In the genomic region with DNA sequence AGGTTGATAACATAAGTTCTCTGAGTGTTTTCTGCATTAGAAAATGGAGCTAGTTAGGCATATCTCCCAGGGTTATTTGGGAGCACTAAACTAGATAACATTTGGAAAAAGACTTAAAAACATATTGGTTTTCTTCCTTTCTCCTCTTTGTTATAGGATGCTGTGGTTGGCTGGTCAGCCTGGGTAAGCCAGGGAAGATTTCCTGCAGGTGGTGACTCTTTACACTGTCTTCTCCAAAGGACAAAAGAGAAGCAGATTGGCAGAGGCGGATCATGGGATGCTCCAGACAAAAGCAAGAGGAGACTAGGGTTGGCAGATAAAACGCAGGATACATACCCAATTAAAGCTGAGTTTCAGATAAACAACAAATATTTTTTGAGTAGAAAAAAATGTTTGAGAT, we compare ENCODE assay signal across 11 cellular contexts. TPM values are rescaled to one million over a fixed set of nuclear protein-coding genes. Genes with fewer than 3 reads are reported as not detected.
A peak's percentile ranks its signal among the peaks of the same experiment; 100 is the strongest.
DNase-seq lines count a peak whose midpoint lies in the region; ATAC-seq and TF ChIP-seq lines count a peak whose summit lies in the region.
"Had no signal": no experiment of that assay in that cellular context is flagged by ENCODE, and none has a peak within 500 bp of the region (broad histone marks: within the 10 kb centered on the region; RNA-seq: fewer than 3 reads in every experiment).

No MANE protein-coding gene starts in this region.

- 67% methylated on average over 2 of the region's 2 CpGs for WGBS in aorta, 2 donors

- H3K27ac Mint-ChIP-seq in natural killer cell treated with Interleukin-12 subunit alpha and Interleukin-12 subunit beta and Interleukin-15 and Interleukin-18, amount 100 ng/mL, for 72 hours: peak overlapping the region; percentile 52 to 54
- no peak overlapping the region for H3K27ac Mint-ChIP-seq in natural killer cell
- H3K27ac Mint-ChIP-seq in activated CD8-positive, alpha-beta T cell treated with anti-CD3 and anti-CD28 coated beads for 36 hours: no peak overlapping the region
- H3K27ac Mint-ChIP-seq: activated naive CD8-positive, alpha-beta T cell treated with anti-CD3 and anti-CD28 coated beads, Interleukin-2, amount 50 U/mL, for 24 hours had no signal

- peaks cover 21 to 23% of the 10 kb centered on the region in 2 donors for H3K4me1 Mint-ChIP-seq in natural killer cell treated with Interleukin-12 subunit alpha and Interleukin-12 subunit beta and Interleukin-15 and Interleukin-18, amount 100 ng/mL, for 72 hours (ENCODE audit: low read depth in 2 of 2)
- no peaks in the 10 kb centered on the region for H3K4me1 Mint-ChIP-seq in natural killer cell
- peaks cover 7% of the 10 kb centered on the region for H3K4me1 Mint-ChIP-seq in activated CD8-positive, alpha-beta T cell treated with anti-CD3 and anti-CD28 coated beads for 36 hours (ENCODE audit: low read depth)

- intact Hi-C loops in natural killer cell (cut with micrococcal nuclease) (no loop called here), aorta (cut with DNase I) (no loop called here)
- intact Hi-C loops in activated CD8-positive, alpha-beta T cell treated with anti-CD3 and anti-CD28 coated beads for 36 hours (cut with micrococcal nuclease): no loop called here

- H3K9me3 ChIP-seq in aorta (ENCODE audit: control insufficient read depth, low read length): no peaks in the 10 kb centered on the region

- peak overlapping the region; percentile 67 for H3K27ac ChIP-seq in layer of hippocampus (ENCODE audit: low read depth, low read length)
- peak overlapping the region; percentile 89 to 93 for H3K27ac ChIP-seq in aorta (ENCODE audit: low read depth in 1 of 2, low read length in 2 of 2)

- no peak for TF ChIP-seq CTCF in natural killer cell (IDR thresholded peaks at IDR 0.05)
- TF ChIP-seq CTCF in activated CD8-positive, alpha-beta T cell treated with anti-CD3 and anti-CD28 coated beads for 36 hours (IDR thresholded peaks at IDR 0.05): no peak

- ATAC-seq in natural killer cell treated with Interleukin-12 subunit alpha and Interleukin-12 subunit beta and Interleukin-15 and Interleukin-18, amount 100 ng/mL, for 72 hours: no peak
- no peak for ATAC-seq in natural killer cell
- ATAC-seq in aorta (ENCODE audit: low FRiP score): no peak
- no peak for ATAC-seq in stimulated activated naive CD8-positive, alpha-beta T cell treated with anti-CD3 and anti-CD28 coated beads, Interleukin-15, Interleukin-2, amounts not matched to agents 100 U/mL and 50 U/mL, for 24 hours
- no peak for ATAC-seq in activated CD8-positive, alpha-beta T cell treated with anti-CD3 and anti-CD28 coated beads for 36 hours

- H3K27me3 Mint-ChIP-seq in natural killer cell treated with Interleukin-12 subunit alpha and Interleukin-12 subunit beta and Interleukin-15 and Interleukin-18, amount 100 ng/mL, for 72 hours: no peaks in the 10 kb centered on the region
- H3K27me3 Mint-ChIP-seq in natural killer cell (ENCODE audit: low read depth in 2 of 2): no peaks in the 10 kb centered on the region
- no peaks in the 10 kb centered on the region for H3K27me3 Mint-ChIP-seq in activated CD8-positive, alpha-beta T cell treated with anti-CD3 and anti-CD28 coated beads for 36 hours
- H3K27me3 Mint-ChIP-seq: activated naive CD8-positive, alpha-beta T cell treated with anti-CD3 and anti-CD28 coated beads, Interleukin-2, amount 50 U/mL, for 24 hours had no signal

- CTCF ChIA-PET in activated CD8-positive, alpha-beta T cell treated with anti-CD3 and anti-CD28 coated beads for 36 hours (lab: Charles Lee): interaction anchor here (0.8 to 3.4 kb wide), 7 partner anchors 11 to 116 kb away, joined by 3 to 14 read pairs (median 4); no protein-coding TSS in a partner anchor

- no peaks in the 10 kb centered on the region for H3K36me3 Mint-ChIP-seq in natural killer cell treated with Interleukin-12 subunit alpha and Interleukin-12 subunit beta and Interleukin-15 and Interleukin-18, amount 100 ng/mL, for 72 hours
- no peaks in the 10 kb centered on the region for H3K36me3 Mint-ChIP-seq in natural killer cell
- H3K36me3 Mint-ChIP-seq in activated CD8-positive, alpha-beta T cell treated with anti-CD3 and anti-CD28 coated beads for 36 hours (ENCODE audit: low read depth): no peaks in the 10 kb centered on the region

- H3K4me1 ChIP-seq in aorta (ENCODE audit: control insufficient read depth in 1 of 2, insufficient read depth in 2 of 2, low read length in 2 of 2): peaks cover 6 to 10% of the 10 kb centered on the region in 2 donors

- no peak overlapping the region for H3K4me3 Mint-ChIP-seq in natural killer cell treated with Interleukin-12 subunit alpha and Interleukin-12 subunit beta and Interleukin-15 and Interleukin-18, amount 100 ng/mL, for 72 hours
- no peak overlapping the region for H3K4me3 Mint-ChIP-seq in natural killer cell
- no peak overlapping the region for H3K4me3 Mint-ChIP-seq in activated CD8-positive, alpha-beta T cell treated with anti-CD3 and anti-CD28 coated beads for 36 hours
- H3K4me3 Mint-ChIP-seq: activated naive CD8-positive, alpha-beta T cell treated with anti-CD3 and anti-CD28 coated beads, Interleukin-2, amount 50 U/mL, for 24 hours had no signal

- DNase-seq in natural killer cell treated with Interleukin-12 subunit alpha and Interleukin-12 subunit beta and Interleukin-15 and Interleukin-18, amount 100 ng/mL, for 72 hours (ENCODE audit: low spot score): no peak
- DNase-seq in natural killer cell (no peak), astrocyte of the hippocampus (ENCODE audit: low read depth, low spot score) (peak; percentile 22), aorta (no peak), SHP77 (lab: John Stamatoyannopoulos, UW) (no peak)
- DNase-seq in stimulated activated naive CD8-positive, alpha-beta T cell treated with anti-CD3 and anti-CD28 coated beads, Interleukin-15, Interleukin-2, amounts not matched to agents 100 U/mL and 50 U/mL, for 24 hours: no peak
- DNase-seq in activated CD8-positive, alpha-beta T cell treated with anti-CD3 and anti-CD28 coated beads for 36 hours: no peak
- DNase-seq: activated naive CD8-positive, alpha-beta T cell treated with anti-CD3 and anti-CD28 coated beads, Interleukin-2, amount 50 U/mL, for 24 hours; MM.1S had no signal

- POLR2A ChIA-PET in activated CD8-positive, alpha-beta T cell treated with anti-CD3 and anti-CD28 coated beads for 36 hours (lab: Charles Lee): interaction anchor here (0.6 to 1.0 kb wide), 3 partner anchors 10 to 36 kb away, joined by 3 read pairs; no protein-coding TSS in a partner anchor

- H3K4me3 ChIP-seq in aorta (ENCODE audit: low read length in 2 of 2): no peak overlapping the region

- H3K27me3 ChIP-seq in layer of hippocampus (ENCODE audit: control insufficient read depth, insufficient read depth, low read length) (no peaks in the 10 kb centered on the region), aorta (ENCODE audit: control insufficient read depth in 1 of 2, insufficient read depth in 2 of 2, low read length in 1 of 2) (no peaks in the 10 kb centered on the region)

- H3K9me3 Mint-ChIP-seq in natural killer cell treated with Interleukin-12 subunit alpha and Interleukin-12 subunit beta and Interleukin-15 and Interleukin-18, amount 100 ng/mL, for 72 hours: no peaks in the 10 kb centered on the region
- no peaks in the 10 kb centered on the region for H3K9me3 Mint-ChIP-seq in natural killer cell
- H3K9me3 Mint-ChIP-seq in activated CD8-positive, alpha-beta T cell treated with anti-CD3 and anti-CD28 coated beads for 36 hours: no peaks in the 10 kb centered on the region
- H3K9me3 Mint-ChIP-seq: activated naive CD8-positive, alpha-beta T cell treated with anti-CD3 and anti-CD28 coated beads, Interleukin-2, amount 50 U/mL, for 24 hours had no signal

- H3K36me3 ChIP-seq in aorta (ENCODE audit: control insufficient read depth in 1 of 2, insufficient read depth in 2 of 2, low read length in 1 of 2): no peaks in the 10 kb centered on the region

RNA-seq across cellular contexts. Expression of a gene that starts 6.2 kb away (rescaled TPM):
- not detected for total RNA-seq in natural killer cell treated with Interleukin-12 subunit alpha and Interleukin-12 subunit beta and Interleukin-15 and Interleukin-18, amount 100 ng/mL, for 72 hours
- total RNA-seq in natural killer cell (not detected), aorta (not detected)
- polyA plus RNA-seq in aorta: not detected
- not detected for total RNA-seq in activated CD8-positive, alpha-beta T cell treated with anti-CD3 and anti-CD28 coated beads for 36 hours
- total RNA-seq: mucosa of gallbladder had no signal

RNA-seq across cellular contexts. Expression of a gene that starts 53.5 kb away (rescaled TPM):
- 10 to 100 TPM; 74.2 to 97.0 TPM for total RNA-seq in natural killer cell treated with Interleukin-12 subunit alpha and Interleukin-12 subunit beta and Interleukin-15 and Interleukin-18, amount 100 ng/mL, for 72 hours
- 100 to 1,000 TPM in 1 of 3 donors, 10 to 100 TPM in 2; 79.2 to 112 (median 95.0) TPM for total RNA-seq in natural killer cell
- 10 to 100 TPM; 51.3 to 52.9 TPM for total RNA-seq in aorta
- 1 to 10 TPM; 5.0 to 8.4 TPM for polyA plus RNA-seq in aorta
- 10 to 100 TPM; 49.5 to 56.4 TPM for total RNA-seq in activated CD8-positive, alpha-beta T cell treated with anti-CD3 and anti-CD28 coated beads for 36 hours

Comparison
In these comparisons a context has a peak if more than half of its experiments do, and no peak if none do; other contexts are left out.
1. H3K27ac Mint-ChIP-seq: peak in natural killer cell treated with Interleukin-12 subunit alpha and Interleukin-12 subunit beta and Interleukin-15 and Interleukin-18, amount 100 ng/mL, for 72 hours (2 of 2); none in natural killer cell (0 of 2) and activated CD8-positive, alpha-beta T cell treated with anti-CD3 and anti-CD28 coated beads for 36 hours (single experiment).